ENCODE assay signal across 6 cellular contexts in genomic region chr19:7916137-7916907, GRCh38. TPM values are rescaled to one million over a fixed set of nuclear protein-coding genes. Genes with fewer than 3 reads are reported as not detected.
DNase-seq lines count a peak whose midpoint lies in the region; ATAC-seq and TF ChIP-seq lines count a peak whose summit lies in the region.

No MANE protein-coding gene starts in this region.

- H3K36me3 Mint-ChIP-seq in neural crest cell (ENCODE audit: low read depth) = no peaks in the 10 kb centered on the region

- H3K27ac ChIP-seq in ascending aorta = no peak overlapping the region

- H3K4me3 ChIP-seq in AG09309 (ENCODE audit: control insufficient read depth, low read depth, low read length) (peak overlapping the region; percentile 43), ascending aorta (peak overlapping the region; percentile 45 to 62)

- intact Hi-C loops in ascending aorta (cut with DNase I) = loop anchor here (5.0 kb wide), 1 partner anchor 89 kb away; no protein-coding TSS in a partner anchor

- no peak overlapping the region for H3K27ac Mint-ChIP-seq in neural crest cell (ENCODE audit: unreplicated experiment)

- H3K9me3 ChIP-seq in ascending aorta = no peaks in the 10 kb centered on the region

- H3K36me3 ChIP-seq in ascending aorta = peaks cover 18 to 20% of the 10 kb centered on the region in 2 donors

- peaks cover 66% of the 10 kb centered on the region for H3K27me3 Mint-ChIP-seq in neural crest cell (ENCODE audit: low read depth)

- no peaks in the 10 kb centered on the region for H3K9me3 Mint-ChIP-seq in neural crest cell

- H3K4me1 Mint-ChIP-seq in neural crest cell = peaks cover 24% of the 10 kb centered on the region

- H3K27me3 ChIP-seq in ascending aorta = peaks cover 13% of the 10 kb centered on the region

- H3K4me3 Mint-ChIP-seq in neural crest cell = peak overlapping the region; percentile 81

- DNase-seq in AG09309 (ENCODE audit: low read depth) (no peak), MV-4-11 (lab: John Stamatoyannopoulos, UW) (peak; percentile 47), ascending aorta (ENCODE audit: low spot score in 2 of 2) (no peak), neural crest cell (ENCODE audit: low read depth, low spot score) (no peak), GOT3 (lab: John Stamatoyannopoulos, UW) (no peak)

- no peak for ATAC-seq in GM21360 (IDR thresholded peaks at IDR 0.05; ENCODE audit: unreplicated experiment)

- H3K4me1 ChIP-seq in ascending aorta = peaks cover 26% of the 10 kb centered on the region in 2 donors

- TF ChIP-seq CTCF in AG09309 (IDR thresholded peaks at IDR 0.05; ENCODE audit: control insufficient read depth, insufficient read depth, low read depth, low read length, missing control alignments) (no peak), ascending aorta (IDR thresholded peaks at IDR 0.05) (no peak), neural crest cell (conservative IDR thresholded peaks at IDR 0.05) (no peak)

RNA-seq across cellular contexts. Expression of gene TGFBR3L, which starts 1.7 kb away (rescaled TPM):
- total RNA-seq in ascending aorta (7.1 TPM), neural crest cell (0.32 and 0.44 TPM in 2 replicates)

RNA-seq across cellular contexts. Expression of gene SNAPC2, which starts 3.8 kb away (rescaled TPM):
- total RNA-seq in ascending aorta (30.5 TPM), neural crest cell (19.1 and 19.5 TPM in 2 replicates)

RNA-seq across cellular contexts. Expression of gene CTXN1, which starts 9.6 kb away (rescaled TPM):
- total RNA-seq in ascending aorta (not detected), neural crest cell (129 and 130 TPM in 2 replicates)

RNA-seq across cellular contexts. Expression of gene MAP2K7, which starts 12.6 kb away (rescaled TPM):
- total RNA-seq in ascending aorta (37.3 TPM), neural crest cell (48.1 and 50.7 TPM in 2 replicates)

RNA-seq across cellular contexts. Expression of gene TIMM44, which starts 27.1 kb away (rescaled TPM):
- 151 TPM for total RNA-seq in ascending aorta
- 95.9 and 97.6 TPM in 2 replicates for total RNA-seq in neural crest cell

Comparison
In these comparisons a context has a peak if more than half of its experiments do, and no peak if none do; other contexts are left out.
1. RNA of gene CTXN1, which starts 9.6 kb away (total RNA-seq): 129 to 130 TPM in neural crest cell; not detected in ascending aorta (single experiment); every median in the first group is over 100 times any median in the second.